In genomic region chr6:96545882-96546281, GRCh38 we compare ENCODE assay signal across 33 cellular contexts. TPM values are rescaled to one million over a fixed set of nuclear protein-coding genes. Genes with fewer than 3 reads are reported as not detected.
"Had no signal": no experiment of that assay in that cellular context is flagged by ENCODE, and none has a peak within 500 bp of the region (broad histone marks: within the 10 kb centered on the region; RNA-seq: fewer than 3 reads in every experiment).

No MANE protein-coding gene starts in this region.

- H3K27me3 ChIP-seq: adrenal gland, brain microvascular endothelial cell, Peyer's patch, SJSA1 had no signal

- ATAC-seq: activated CD8-positive, alpha-beta memory T cell treated with anti-CD3 and anti-CD28 coated beads, Interleukin-2, amount 10 ng/mL, durations not matched to agents 7 days and 5 days; activated naive CD4-positive, alpha-beta T cell treated with anti-CD3 and anti-CD28 coated beads, Interleukin-2, amount 50 U/mL, for 72 hours; PC-3 had no signal

- H3K4me1 ChIP-seq: adrenal gland, Peyer's patch, SJSA1 had no signal

- DNase-seq: activated CD4-positive, alpha-beta memory T cell treated with anti-CD3 and anti-CD28 coated beads, Interleukin-2, amount 10 ng/mL, durations not matched to agents 7 days and 5 days; activated CD4-positive, alpha-beta T cell treated with anti-CD3 and anti-CD28 coated beads for 1 hour; activated CD4-positive, alpha-beta T cell treated with anti-CD3 and anti-CD28 coated beads for 48 hours; activated CD4-positive, CD25-positive, alpha-beta regulatory T cell; activated CD8-positive, alpha-beta memory T cell treated with anti-CD3 and anti-CD28 coated beads for 24 hours; activated CD8-positive, alpha-beta memory T cell treated with anti-CD3 and anti-CD28 coated beads, Interleukin-2, amount 10 ng/mL, durations not matched to agents 7 days and 5 days; activated gamma-delta T cell treated with Interleukin-2 at 50 U/mL for 16 hours; activated naive CD4-positive, alpha-beta T cell treated with anti-CD3 and anti-CD28 coated beads for 36 hours; activated T-cell treated with anti-CD3 and anti-CD28 coated beads, Interleukin-2, amount 50 U/mL, for 1 hour; adrenal gland; anterior cingulate cortex; brain microvascular endothelial cell; central memory CD4-positive, alpha-beta T cell; Kasumi-1; KG1; MM.1S; NCI-H1048; NCI-H1105 treated with DMSO at 0.1 percent for 48 hours; NCI-H1436; NCI-H1694; NCI-H1930; NCI-H345; NCI-H524 treated with DMSO at 0.1 percent for 48 hours; PC-3; Peyer's patch; RPMI8226; SHP77 treated with DMSO at 0.1 percent for 48 hours; SK-N-SH; WERI-Rb-1 had no signal

- H3K4me3 ChIP-seq: adrenal gland, Peyer's patch, SJSA1 had no signal

- H3K4me2 ChIP-seq: SK-N-SH had no signal

- H3K9ac ChIP-seq: SK-N-SH had no signal

- H3K9me3 ChIP-seq: adrenal gland, Peyer's patch, SJSA1, SK-N-SH had no signal

- H3K27ac ChIP-seq: adrenal gland, brain microvascular endothelial cell, Peyer's patch, SJSA1, WERI-Rb-1 had no signal

RNA-seq across cellular contexts. Expression of gene FHL5, which starts 17.0 kb away (rescaled TPM):
- total RNA-seq: activated CD4-positive, alpha-beta memory T cell treated with anti-CD3 and anti-CD28 coated beads, Interleukin-2, amount 10 ng/mL, durations not matched to agents 7 days and 5 days; activated CD8-positive, alpha-beta memory T cell treated with anti-CD3 and anti-CD28 coated beads, Interleukin-2, amount 10 ng/mL, durations not matched to agents 7 days and 5 days; activated naive CD4-positive, alpha-beta T cell treated with anti-CD3 and anti-CD28 coated beads for 36 hours; activated naive CD4-positive, alpha-beta T cell treated with anti-CD3 and anti-CD28 coated beads, Interleukin-2, amount 50 U/mL, for 72 hours; activated T-helper 1 cell treated with anti-CD3 and anti-CD28 coated beads, Interleukin-12 subunit alpha, Interleukin-12 subunit beta, Interleukin-2, Interleukin-4 antibody, amounts not matched to agents 30 ng/mL and 10 ng/mL and 1 ng/mL, durations not matched to agents 14 hours and 24 hours and 36 hours; NCI-H460; PC-3; SJSA1 had no signal
- polyA plus RNA-seq: SK-N-SH had no signal
